In genomic region chr3:42686832-42687650, GRCh38 we compare ENCODE assay signal across 22 cellular contexts. TPM values are rescaled to one million over a fixed set of nuclear protein-coding genes. Genes with fewer than 3 reads are reported as not detected.
"Had no signal": no experiment of that assay in that cellular context is flagged by ENCODE, and none has a peak within 500 bp of the region (broad histone marks: within the 10 kb centered on the region; RNA-seq: fewer than 3 reads in every experiment).

No MANE protein-coding gene starts in this region.

- DNase-seq: activated B cell treated with CpG ODN at 0.5 μM for 24 hours; activated CD4-positive, alpha-beta T cell treated with anti-CD3 and anti-CD28 coated beads for 48 hours; activated CD8-positive, alpha-beta T cell treated with anti-CD3 and anti-CD28 coated beads for 36 hours; activated gamma-delta T cell treated with Interleukin-2 at 50 U/mL for 16 hours; activated T-cell treated with anti-CD3 and anti-CD28 coated beads, Interleukin-2, amount 50 U/mL, for 72 hours; central memory CD4-positive, alpha-beta T cell; kidney glomerular epithelial cell; mesendoderm; nephron progenitor cell; nucleus accumbens; SK-N-SH; stimulated activated CD4-positive, alpha-beta T cell treated with anti-CD3 and anti-CD28 coated beads, Interleukin-15, amount 100 ng/mL, for 24 hours; stimulated activated CD4-positive, alpha-beta T cell treated with anti-CD3 and anti-CD28 coated beads, Interleukin-2, amount 100 ng/mL, for 48 hours; transverse colon had no signal

- H3K4me3 ChIP-seq: skin epidermis had no signal

- H3K27ac Mint-ChIP-seq: activated B cell treated with CpG ODN at 0.5 μM for 24 hours; activated CD8-positive, alpha-beta T cell treated with anti-CD3 and anti-CD28 coated beads for 36 hours; activated T-cell treated with anti-CD3 and anti-CD28 coated beads, Interleukin-2, amount 50 U/mL, for 72 hours; nephron progenitor cell; stimulated activated naive CD8-positive, alpha-beta T cell treated with anti-CD3 and anti-CD28 coated beads, Interleukin-15, Interleukin-2, amounts not matched to agents 100 ng/mL and 50 ng/mL, for 24 hours had no signal

- H3K9ac ChIP-seq: SK-N-SH had no signal

- H3K36me3 Mint-ChIP-seq: brain had no signal

- H3K9me3 ChIP-seq: heart left ventricle, SK-N-SH, transverse colon, vagina had no signal

- H3K4me3 Mint-ChIP-seq: activated B cell treated with CpG ODN at 0.5 μM for 24 hours; activated CD8-positive, alpha-beta T cell treated with anti-CD3 and anti-CD28 coated beads for 36 hours; nephron progenitor cell; stimulated activated naive CD8-positive, alpha-beta T cell treated with anti-CD3 and anti-CD28 coated beads, Interleukin-15, Interleukin-2, amounts not matched to agents 100 ng/mL and 50 ng/mL, for 24 hours had no signal

- H3K27me3 ChIP-seq: vagina had no signal

- H3K4me1 Mint-ChIP-seq: nephron progenitor cell had no signal

- FAIRE-seq: frontal cortex had no signal

- H3K27ac ChIP-seq: coronary artery, skin epidermis, transverse colon, vagina had no signal

- H3K9me3 Mint-ChIP-seq: activated B cell treated with CpG ODN at 0.5 μM for 24 hours; activated CD8-positive, alpha-beta T cell treated with anti-CD3 and anti-CD28 coated beads for 36 hours; activated T-cell treated with anti-CD3 and anti-CD28 coated beads, Interleukin-2, amount 50 U/mL, for 72 hours; nephron progenitor cell; stimulated activated naive CD8-positive, alpha-beta T cell treated with anti-CD3 and anti-CD28 coated beads, Interleukin-15, Interleukin-2, amounts not matched to agents 100 ng/mL and 50 ng/mL, for 24 hours had no signal

- ATAC-seq: activated CD8-positive, alpha-beta T cell treated with anti-CD3 and anti-CD28 coated beads for 36 hours; activated T-cell treated with anti-CD3 and anti-CD28 coated beads, Interleukin-2, amount 50 U/mL, for 72 hours; heart left ventricle had no signal

- H3K36me3 ChIP-seq: transverse colon, vagina had no signal

RNA-seq across cellular contexts. Expression of gene KLHL40, which starts 1.7 kb away (rescaled TPM):
- total RNA-seq: activated B cell treated with CpG ODN at 0.5 μM for 24 hours; activated CD8-positive, alpha-beta T cell treated with anti-CD3 and anti-CD28 coated beads for 36 hours; activated T-cell treated with anti-CD3 and anti-CD28 coated beads, Interleukin-2, amount 50 U/mL, for 72 hours; lower leg skin; vagina had no signal
- polyA plus RNA-seq: SK-N-SH had no signal

RNA-seq across cellular contexts. Expression of gene HHATL, which starts 15.6 kb away (rescaled TPM):
- total RNA-seq: activated B cell treated with CpG ODN at 0.5 μM for 24 hours; activated CD8-positive, alpha-beta T cell treated with anti-CD3 and anti-CD28 coated beads for 36 hours; activated T-cell treated with anti-CD3 and anti-CD28 coated beads, Interleukin-2, amount 50 U/mL, for 72 hours; frontal cortex; vagina had no signal
- polyA plus RNA-seq: SK-N-SH had no signal
